Comparison of ENCODE assay signal across 19 cellular contexts in genomic region chr6:97771356-97771755, GRCh38.
"Had no signal": no experiment of that assay in that cellular context is flagged by ENCODE, and none has a peak within 500 bp of the region (broad histone marks: within the 10 kb centered on the region; RNA-seq: fewer than 3 reads in every experiment).

No MANE protein-coding gene starts in this region.

- H3K4me3 ChIP-seq: esophagus squamous epithelium, gastroesophageal sphincter, hepatocyte, mucosa of descending colon, pancreas, suprapubic skin, thyroid gland had no signal

- H3K4me1 ChIP-seq: esophagus squamous epithelium, gastroesophageal sphincter, pancreas, suprapubic skin, thyroid gland had no signal

- DNase-seq: cerebellar nuclear complex; effector memory CD8-positive, alpha-beta T cell; esophagus squamous epithelium; foreskin fibroblast; glutamatergic neuron; left colon; mesendoderm; mucosa of descending colon; naive thymus-derived CD8-positive, alpha-beta T cell; occipital lobe; pancreas; right cardiac atrium; small intestine; stimulated activated CD4-positive, alpha-beta T cell treated with anti-CD3 and anti-CD28 coated beads, Interleukin-2, amount 100 ng/mL, for 48 hours; stimulated activated naive CD8-positive, alpha-beta T cell treated with anti-CD3 and anti-CD28 coated beads, Interleukin-15, Interleukin-2, amounts not matched to agents 100 U/mL and 50 U/mL, for 24 hours; thyroid gland had no signal

- H3K9me3 ChIP-seq: esophagus squamous epithelium, gastroesophageal sphincter, mucosa of descending colon, pancreas, suprapubic skin, thyroid gland had no signal

- ATAC-seq: effector memory CD8-positive, alpha-beta T cell; gastroesophageal sphincter; left colon; mucosa of descending colon; naive thymus-derived CD8-positive, alpha-beta T cell; pancreas; right cardiac atrium; stimulated activated naive CD8-positive, alpha-beta T cell treated with anti-CD3 and anti-CD28 coated beads, Interleukin-15, Interleukin-2, amounts not matched to agents 100 U/mL and 50 U/mL, for 24 hours had no signal

- H3K27me3 ChIP-seq: esophagus squamous epithelium, gastroesophageal sphincter, hepatocyte, pancreas, suprapubic skin, thyroid gland had no signal

- H3K27ac ChIP-seq: esophagus squamous epithelium, gastroesophageal sphincter, hepatocyte, pancreas, suprapubic skin, thyroid gland had no signal

- H3K36me3 ChIP-seq: esophagus squamous epithelium, gastroesophageal sphincter, pancreas, suprapubic skin, thyroid gland had no signal
